In genomic region chr7:32941996-32942782, GRCh38 we compare ENCODE assay signal across 1 cellular context.
TF ChIP-seq lines count a peak whose summit lies in the region.

No MANE protein-coding gene starts in this region.

TF ChIP-seq in HepG2, 621 proteins besides CTCF, POLR2A, EP300 and RAD21 (continues in another document):
- TF ChIP-seq RNF219 (CRISPR knock-in tag; IDR thresholded peaks at IDR 0.05) (no peak), ZNF816 (CRISPR knock-in tag; IDR thresholded peaks at IDR 0.05; ENCODE audit: borderline replicate concordance) (no peak), HIVEP1 (CRISPR knock-in tag; IDR thresholded peaks at IDR 0.05) (0 out of 2 replicates have a peak, but pooled peaks have one; percentile 31), SOX6 (IDR thresholded peaks at IDR 0.05) (no peak), SOX6 (CRISPR knock-in tag; IDR thresholded peaks at IDR 0.05) (0 out of 2 replicates have a peak, but pooled peaks have one; percentile 8), SRSF9 (IDR thresholded peaks at IDR 0.05; ENCODE audit: borderline replicate concordance, insufficient read depth, low read depth, low read length, poor library complexity, severe bottlenecking) (no peak), FOXJ3 (CRISPR knock-in tag; IDR thresholded peaks at IDR 0.05; ENCODE audit: borderline replicate concordance) (no peak), TBX2 (CRISPR knock-in tag; IDR thresholded peaks at IDR 0.05; ENCODE audit: borderline replicate concordance) (peak; percentile 59), CENPX (CRISPR knock-in tag; IDR thresholded peaks at IDR 0.05) (no peak), RFXANK (CRISPR knock-in tag; IDR thresholded peaks at IDR 0.05) (no peak), ATF7 (IDR thresholded peaks at IDR 0.05) (no peak), ATF7 (CRISPR knock-in tag; IDR thresholded peaks at IDR 0.05) (no peak), ARID5B (CRISPR knock-in tag; IDR thresholded peaks at IDR 0.05) (0 out of 2 replicates have a peak, but pooled peaks have one; percentile 4), SP140L (CRISPR knock-in tag; IDR thresholded peaks at IDR 0.05; ENCODE audit: borderline replicate concordance) (0 out of 2 replicates have a peak, but pooled peaks have one; percentile 21), CEBPG (CRISPR knock-in tag; IDR thresholded peaks at IDR 0.05) (no peak), YEATS4 (CRISPR knock-in tag; IDR thresholded peaks at IDR 0.05; ENCODE audit: borderline replicate concordance) (peak; percentile 53; the same call in 1 of the 2 replicates), TOE1 (CRISPR knock-in tag; IDR thresholded peaks at IDR 0.05) (no peak), HOXA7 (CRISPR knock-in tag; IDR thresholded peaks at IDR 0.05) (no peak), REXO4 (CRISPR knock-in tag; IDR thresholded peaks at IDR 0.05; ENCODE audit: borderline replicate concordance) (no peak), BRCA1 (CRISPR knock-in tag; IDR thresholded peaks at IDR 0.05) (no peak), ZNF562 (CRISPR knock-in tag; IDR thresholded peaks at IDR 0.05; ENCODE audit: borderline replicate concordance) (no peak), PATZ1 (CRISPR knock-in tag; IDR thresholded peaks at IDR 0.05) (peak; percentile 57), KDM2A (CRISPR knock-in tag; IDR thresholded peaks at IDR 0.05; ENCODE audit: borderline replicate concordance, low read depth) (0 out of 2 replicates have a peak, but pooled peaks have one; percentile 16), CENPT (CRISPR knock-in tag; IDR thresholded peaks at IDR 0.05; ENCODE audit: low read depth) (no peak), HMGA1 (CRISPR knock-in tag; conservative IDR thresholded peaks at IDR 0.05) (no peak), DNMT3B (CRISPR knock-in tag; conservative IDR thresholded peaks at IDR 0.05) (0 out of 2 replicates have a peak, but pooled peaks have one; percentile 55), MXD3 (CRISPR knock-in tag; IDR thresholded peaks at IDR 0.05) (no peak), ZSCAN5A (CRISPR knock-in tag; IDR thresholded peaks at IDR 0.05; ENCODE audit: borderline replicate concordance) (no peak), TAF1 (CRISPR knock-in tag; IDR thresholded peaks at IDR 0.05) (peak; percentile 57; the same call in 1 of the 2 replicates), ZBTB3 (CRISPR knock-in tag; IDR thresholded peaks at IDR 0.05; ENCODE audit: borderline replicate concordance, low read depth) (0 out of 2 replicates have a peak, but pooled peaks have one; percentile 18), TCF12 (IDR thresholded peaks at IDR 0.05) (no peak), TCF12 (CRISPR knock-in tag; IDR thresholded peaks at IDR 0.05) (no peak), ZBTB44 (CRISPR knock-in tag; IDR thresholded peaks at IDR 0.05) (no peak), HMGXB3 (CRISPR knock-in tag; IDR thresholded peaks at IDR 0.05; ENCODE audit: borderline replicate concordance) (no peak), CC2D1A (CRISPR knock-in tag; IDR thresholded peaks at IDR 0.05) (no peak), RFX5 (IDR thresholded peaks at IDR 0.05; ENCODE audit: low read depth, low read length) (no peak), NFE2 (CRISPR knock-in tag; IDR thresholded peaks at IDR 0.05) (no peak), BATF2 (CRISPR knock-in tag; IDR thresholded peaks at IDR 0.05) (no peak), TGIF2 (CRISPR knock-in tag; IDR thresholded peaks at IDR 0.05) (no peak), NFATC3 (CRISPR knock-in tag; IDR thresholded peaks at IDR 0.05) (no peak), ATF5 (CRISPR knock-in tag; IDR thresholded peaks at IDR 0.05; ENCODE audit: low read depth) (0 out of 2 replicates have a peak, but pooled peaks have one; percentile 14), HOXA3 (CRISPR knock-in tag; IDR thresholded peaks at IDR 0.05) (peak; percentile 8; the same call in 1 of the 2 replicates), PCBP2 (optimal IDR thresholded peaks at IDR 0.05; ENCODE audit: low read depth, low read length, poor library complexity, severe bottlenecking) (no peak), ZNF724P (CRISPR knock-in tag; IDR thresholded peaks at IDR 0.05; ENCODE audit: borderline replicate concordance) (no peak), DMAP1 (CRISPR knock-in tag; IDR thresholded peaks at IDR 0.05) (peak; percentile 71; the same call in 1 of the 2 replicates), ZNF232 (CRISPR knock-in tag; IDR thresholded peaks at IDR 0.05; ENCODE audit: borderline replicate concordance) (peak; percentile 29; the same call in 1 of the 2 replicates), KLF12 (CRISPR knock-in tag; IDR thresholded peaks at IDR 0.05; ENCODE audit: borderline replicate concordance) (peak; percentile 9; the same call in 1 of the 2 replicates), ZNF550 (CRISPR knock-in tag; IDR thresholded peaks at IDR 0.05; ENCODE audit: borderline replicate concordance) (no peak), IKZF1 (IDR thresholded peaks at IDR 0.05) (no peak)
